Comparison of ENCODE assay signal across 8 cellular contexts in genomic region chr6:33314515-33314942, GRCh38. TPM values are rescaled to one million over a fixed set of nuclear protein-coding genes. Genes with fewer than 3 reads are reported as not detected.
DNase-seq lines count a peak whose midpoint lies in the region; ATAC-seq and TF ChIP-seq lines count a peak whose summit lies in the region.

No MANE protein-coding gene starts in this region.

- peaks cover 46% of the 10 kb centered on the region for H3K4me1 Mint-ChIP-seq in GM23338
- H3K4me1 Mint-ChIP-seq in stimulated activated naive CD8-positive, alpha-beta T cell treated with anti-CD3 and anti-CD28 coated beads, Interleukin-15, amount 100 ng/mL, for 72 hours: peaks cover 68% of the 10 kb centered on the region

- H3K36me3 ChIP-seq in GM23338 (ENCODE audit: insufficient read depth): peaks cover 5% of the 10 kb centered on the region
- H3K36me3 ChIP-seq in NT2/D1 (ENCODE audit: insufficient read depth, insufficient read length, low read length): peaks cover 28% of the 10 kb centered on the region

- peak overlapping the region; percentile 49; the same call in 1 of the 2 replicates for H2AFZ ChIP-seq in GM23338

- no peaks in the 10 kb centered on the region for H3K27me3 ChIP-seq in GM23338 (ENCODE audit: insufficient read depth)
- H3K27me3 ChIP-seq in NT2/D1 (ENCODE audit: insufficient read depth, insufficient read length): no peaks in the 10 kb centered on the region

- H3K27ac ChIP-seq in GM23338 (ENCODE audit: low read depth): no peak overlapping the region

- H3K4me1 ChIP-seq in GM23338 (ENCODE audit: insufficient read depth): peaks cover 30% of the 10 kb centered on the region
- H3K4me1 ChIP-seq in NT2/D1 (ENCODE audit: insufficient read depth, insufficient read length): peaks cover 9% of the 10 kb centered on the region

- peak overlapping the region; percentile 92 for H3K4me3 Mint-ChIP-seq in GM23338
- peak overlapping the region; percentile 95 to 99 for H3K4me3 Mint-ChIP-seq in stimulated activated naive CD8-positive, alpha-beta T cell treated with anti-CD3 and anti-CD28 coated beads, Interleukin-15, amount 100 ng/mL, for 72 hours

- H3K4me2 ChIP-seq in GM23338: peak overlapping the region; percentile 99

- TF ChIP-seq CTCF in GM23338 (conservative IDR thresholded peaks at IDR 0.05; ENCODE audit: low read depth in 2 of 2): no peak

- no peaks in the 10 kb centered on the region; the same call in 1 of the 2 replicates for H4K20me1 ChIP-seq in GM23338 (replicated peaks; ENCODE audit: insufficient read depth)

- peaks cover 22% of the 10 kb centered on the region for H3F3A ChIP-seq in GM23338 (replicated peaks; ENCODE audit: low read depth)

- H3K4me3 ChIP-seq in GM23338 (peak overlapping the region; percentile 91), NT2/D1 (ENCODE audit: insufficient read length, low read depth) (peak overlapping the region; percentile 18)

- no peaks in the 10 kb centered on the region; the same call in 1 of the 3 replicates for H3K9me3 Mint-ChIP-seq in GM23338
- no peaks in the 10 kb centered on the region for H3K9me3 Mint-ChIP-seq in stimulated activated naive CD8-positive, alpha-beta T cell treated with anti-CD3 and anti-CD28 coated beads, Interleukin-15, amount 100 ng/mL, for 72 hours

- H3K36me3 Mint-ChIP-seq in GM23338 (ENCODE audit: low read depth): peaks cover 17% of the 10 kb centered on the region

- H3K79me2 ChIP-seq in GM23338 (replicated peaks; ENCODE audit: insufficient read depth): peaks cover 11% of the 10 kb centered on the region; the same call in 1 of the 2 replicates

- H3K9me2 ChIP-seq in GM23338 (ENCODE audit: insufficient read depth): no peaks in the 10 kb centered on the region

- ATAC-seq in GM23338 (peak; percentile 15), esophagus mucosa (peak; percentile 37), GM18873 (IDR thresholded peaks at IDR 0.05; ENCODE audit: low FRiP score, unreplicated experiment) (no peak)
- peak; percentile 65 for ATAC-seq in stimulated activated naive CD8-positive, alpha-beta T cell treated with anti-CD3 and anti-CD28 coated beads, Interleukin-15, amount 100 ng/mL, for 72 hours

- peaks cover 23% of the 10 kb centered on the region for H3K27me3 Mint-ChIP-seq in GM23338 (ENCODE audit: insufficient read depth, low read depth, poor library complexity)
- H3K27me3 Mint-ChIP-seq in stimulated activated naive CD8-positive, alpha-beta T cell treated with anti-CD3 and anti-CD28 coated beads, Interleukin-15, amount 100 ng/mL, for 72 hours: no peaks in the 10 kb centered on the region

- H3K9ac ChIP-seq in NT2/D1 (ENCODE audit: insufficient read length, low read depth): no peak overlapping the region

- H3K9me3 ChIP-seq in NT2/D1 (ENCODE audit: insufficient read depth, low read length): no peaks in the 10 kb centered on the region

- DNase-seq in AG08395 (ENCODE audit: low spot score) (peak; percentile 62), GM23338 (ENCODE audit: low spot score) (peak; percentile 82), NT2/D1 (ENCODE audit: low read depth, low spot score) (no peak), activated T-cell treated with anti-CD3 and anti-CD28 coated beads for 4 hours (peak; percentile 61), myocyte (ENCODE audit: low read depth) (peak; percentile 71)
- DNase-seq in stimulated activated naive CD8-positive, alpha-beta T cell treated with anti-CD3 and anti-CD28 coated beads, Interleukin-15, amount 100 ng/mL, for 72 hours: peak; percentile 60 to 77

- no peak overlapping the region; the same call in 1 of the 2 replicates for H3K27ac Mint-ChIP-seq in GM23338
- H3K27ac Mint-ChIP-seq in stimulated activated naive CD8-positive, alpha-beta T cell treated with anti-CD3 and anti-CD28 coated beads, Interleukin-15, amount 100 ng/mL, for 72 hours: peak overlapping the region; percentile 94 to 97

TF ChIP-seq in GM23338, 12 proteins besides CTCF, POLR2A, EP300 and RAD21 (continues in another document):
- TF ChIP-seq EZH2 (IDR thresholded peaks at IDR 0.05; ENCODE audit: low read depth, unreplicated experiment) (no peak), ZNF462 (CRISPR knock-in tag; IDR thresholded peaks at IDR 0.05) (no peak), CREB1 (CRISPR knock-in tag; IDR thresholded peaks at IDR 0.05; ENCODE audit: low read depth) (no peak), ZNF114 (CRISPR knock-in tag; IDR thresholded peaks at IDR 0.05) (no peak), STAT1 (IDR thresholded peaks at IDR 0.05; ENCODE audit: unreplicated experiment) (no peak), EZH2phosphoT487 (IDR thresholded peaks at IDR 0.05; ENCODE audit: unreplicated experiment) (no peak), JUNB (IDR thresholded peaks at IDR 0.05; ENCODE audit: unreplicated experiment) (no peak)

RNA-seq across cellular contexts. Expression of gene TAPBP, which starts 0.7 kb away (rescaled TPM):
- total RNA-seq in GM23338 (2014; rRNA removed; shearing (Covaris generic)): 29.1 and 37.5 TPM in 2 replicates
- polyA plus RNA-seq in GM23338 (2016; fragmentation: Nextera tagmentation; extraction: Ambion mirVana): 18.1 and 19.9 TPM in 2 replicates
- total RNA-seq in esophagus mucosa (63.5 TPM), myocyte (66.3 and 69.2 TPM in 2 replicates)
- 52.8 TPM for polyA plus RNA-seq in myocyte (2012)

RNA-seq across cellular contexts. Expression of gene ZBTB22, which starts 3.0 kb away (rescaled TPM):
- total RNA-seq in GM23338 (2014; rRNA removed; shearing (Covaris generic)): 7.7 and 8.8 TPM in 2 replicates
- 1.9 and 3.9 TPM in 2 replicates for polyA plus RNA-seq in GM23338 (2016; fragmentation: Nextera tagmentation; extraction: Ambion mirVana)
- 10.6 TPM for total RNA-seq in esophagus mucosa
- 19.0 and 22.6 TPM in 2 replicates for total RNA-seq in myocyte
- 28.8 TPM for polyA plus RNA-seq in myocyte (2012)

RNA-seq across cellular contexts. Expression of gene DAXX, which starts 8.2 kb away (rescaled TPM):
- total RNA-seq in GM23338 (2014; rRNA removed; shearing (Covaris generic)): 73.2 and 107 TPM in 2 replicates
- 67.4 and 71.0 TPM in 2 replicates for polyA plus RNA-seq in GM23338 (2016; fragmentation: Nextera tagmentation; extraction: Ambion mirVana)
- total RNA-seq in esophagus mucosa: 28.1 TPM
- 37.6 and 39.6 TPM in 2 replicates for total RNA-seq in myocyte
- 38.4 TPM for polyA plus RNA-seq in myocyte (2012)

RNA-seq across cellular contexts. Expression of gene RGL2, which starts 15.8 kb away (rescaled TPM):
- total RNA-seq in GM23338 (2014; rRNA removed; shearing (Covaris generic)): 44.9 and 52.2 TPM in 2 replicates
- polyA plus RNA-seq in GM23338 (2016; fragmentation: Nextera tagmentation; extraction: Ambion mirVana): 28.0 and 31.7 TPM in 2 replicates
- total RNA-seq in esophagus mucosa: 55.8 TPM
- 27.9 and 31.0 TPM in 2 replicates for total RNA-seq in myocyte
- 37.2 TPM for polyA plus RNA-seq in myocyte (2012)

RNA-seq across cellular contexts. Expression of gene PFDN6, which starts 25.1 kb away (rescaled TPM):
- total RNA-seq in GM23338 (2014; rRNA removed; shearing (Covaris generic)): 62.2 and 80.4 TPM in 2 replicates
- 54.0 and 56.1 TPM in 2 replicates for polyA plus RNA-seq in GM23338 (2016; fragmentation: Nextera tagmentation; extraction: Ambion mirVana)
- total RNA-seq in esophagus mucosa (39.9 TPM), myocyte (61.0 and 71.6 TPM in 2 replicates)
- polyA plus RNA-seq in myocyte (2012): 103 TPM
